ENCODE assay signal across 8 cellular contexts in genomic region chr10:112314822-112315474, GRCh38. TPM values are rescaled to one million over a fixed set of nuclear protein-coding genes. Genes with fewer than 3 reads are reported as not detected.
DNase-seq lines count a peak whose midpoint lies in the region; ATAC-seq, FAIRE-seq and TF ChIP-seq lines count a peak whose summit lies in the region.

No MANE protein-coding gene starts in this region.

- H3K36me3 ChIP-seq in KMS-11 (ENCODE audit: insufficient read depth) (no peaks in the 10 kb centered on the region), SK-N-SH (replicated peaks in 1 of 2; ENCODE audit: control insufficient read depth in 1 of 2, insufficient read depth in 2 of 2, low read length in 1 of 2) (no peaks in the 10 kb centered on the region), prostate gland (no peaks in the 10 kb centered on the region)

- H3K79me2 ChIP-seq in KMS-11 (ENCODE audit: insufficient read depth, low read depth) (no peaks in the 10 kb centered on the region), SK-N-SH (ENCODE audit: insufficient read depth) (no peaks in the 10 kb centered on the region)

- TF ChIP-seq RAD21 in SK-N-SH (IDR thresholded peaks at IDR 0.05; ENCODE audit: low read length), result peak; percentile 97

- no peaks in the 10 kb centered on the region for H3K36me3 Mint-ChIP-seq in activated naive CD4-positive, alpha-beta T cell treated with anti-CD3 and anti-CD28 coated beads, Interleukin-2, amount 50 U/mL, for 72 hours

- H3K9ac ChIP-seq in KMS-11 (no peak overlapping the region), SK-N-SH (no peak overlapping the region)

- CTCF ChIA-PET in SK-N-SH (lab: Yijun Ruan, JAX), result interaction anchor here (0.6 to 8.0 kb wide), 29 partner anchors 9 to 1239 kb away, joined by 3 to 125 read pairs (median 4); partner anchors contain the start of genes ADRA2A, VTI1A and ZDHHC6

- no peaks in the 10 kb centered on the region for H3K9me3 Mint-ChIP-seq in activated naive CD4-positive, alpha-beta T cell treated with anti-CD3 and anti-CD28 coated beads, Interleukin-2, amount 50 U/mL, for 72 hours

- H3K9me2 ChIP-seq in SK-N-SH, result no peaks in the 10 kb centered on the region

- no peaks in the 10 kb centered on the region for H3K27me3 ChIP-seq in KMS-11 (ENCODE audit: insufficient read depth, low read depth)
- no peaks in the 10 kb centered on the region for H3K27me3 ChIP-seq in SK-N-SH (ENCODE audit: insufficient read depth)
- no peaks in the 10 kb centered on the region for H3K27me3 ChIP-seq in prostate gland (replicated peaks; ENCODE audit: insufficient read depth)

- FAIRE-seq in D721Med (lab: Jason Lieb, UNC) (no peak), urothelium cell line (lab: Jason Lieb, UNC) (no peak)

- intact Hi-C loops in Right ventricle myocardium superior (cut with DNase I) (loop anchor here (10.0 kb wide), 2 partner anchors 120 to 560 kb away; no protein-coding TSS in a partner anchor), prostate gland (cut with DNase I) (loop anchor here (10.0 kb wide), 1 partner anchor 130 kb away; the partner anchor contains the start of gene GPAM)

- TF ChIP-seq EP300 in SK-N-SH (IDR thresholded peaks at IDR 0.05; ENCODE audit: borderline replicate concordance in 1 of 2, low read depth in 1 of 2, low read length in 1 of 2), result no peak

- no peak overlapping the region for H2AFZ ChIP-seq in KMS-11 (ENCODE audit: low read depth)
- H2AFZ ChIP-seq in SK-N-SH (ENCODE audit: low read depth), result no peak overlapping the region

- H3K4me1 ChIP-seq in KMS-11 (ENCODE audit: low read depth, poor library complexity, severe bottlenecking), result no peaks in the 10 kb centered on the region
- H3K4me1 ChIP-seq in SK-N-SH (ENCODE audit: control insufficient read depth in 1 of 2, insufficient read depth in 2 of 2, low read depth in 1 of 2, low read length in 1 of 2), result peaks cover 0 to 3% of the 10 kb centered on the region in 2 experiments; a peak in 1 of 4 replicates
- H3K4me1 ChIP-seq in prostate gland (replicated peaks), result no peaks in the 10 kb centered on the region

- POLR2A ChIA-PET in SK-N-SH (lab: Yijun Ruan, JAX), result no interaction called here

- no peaks in the 10 kb centered on the region for H3F3A ChIP-seq in SK-N-SH (replicated peaks; ENCODE audit: insufficient read depth)

- TF ChIP-seq POLR2A in prostate gland (IDR thresholded peaks at IDR 0.05), result no peak

- 33% methylated on average over 10 of the region's 10 CpGs for WGBS in SK-N-SH (ENCODE audit: low lambda C conversion rate)
- 24% methylated on average over 10 of the region's 10 CpGs for WGBS in prostate gland

- H4K20me1 ChIP-seq in KMS-11 (ENCODE audit: insufficient read depth) (no peaks in the 10 kb centered on the region), SK-N-SH (ENCODE audit: insufficient read depth) (no peaks in the 10 kb centered on the region)

- H3K9me3 ChIP-seq in SK-N-SH (no peaks in the 10 kb centered on the region), prostate gland (no peaks in the 10 kb centered on the region)

- peak; percentile 80 for ATAC-seq in GM21423 (IDR thresholded peaks at IDR 0.05; ENCODE audit: unreplicated experiment)
- ATAC-seq in activated naive CD4-positive, alpha-beta T cell treated with anti-CD3 and anti-CD28 coated beads, Interleukin-2, amount 50 U/mL, for 72 hours, result peak; percentile 79 to 85
- ATAC-seq in Right ventricle myocardium superior (ENCODE audit: poor library complexity), result peak; percentile 94

- H3K4me3 ChIP-seq in KMS-11 (IDR thresholded peaks at IDR 0.05; ENCODE audit: insufficient read depth, low read depth, low read length) (no peak overlapping the region), SK-N-SH (ENCODE audit: low read depth in 2 of 2, low read length in 1 of 2) (no peak overlapping the region; a peak in 1 of 4 replicates), prostate gland (no peak overlapping the region)

- H3K27ac ChIP-seq in KMS-11 (no peak overlapping the region), SK-N-SH (ENCODE audit: low read depth in 2 of 2, low read length in 1 of 2) (no peak overlapping the region), prostate gland (no peak overlapping the region)

- H3K27ac Mint-ChIP-seq in activated naive CD4-positive, alpha-beta T cell treated with anti-CD3 and anti-CD28 coated beads, Interleukin-2, amount 50 U/mL, for 72 hours, result no peak overlapping the region

- DNase-seq in D721Med (ENCODE audit: insufficient read length, low spot score) (no peak), SK-N-SH (peak; percentile 76), Right ventricle myocardium superior (peak; percentile 81), prostate gland (ENCODE audit: low spot score) (peak; percentile 83), urothelium cell line (ENCODE audit: low spot score) (peak; percentile 64)
- DNase-seq in activated naive CD4-positive, alpha-beta T cell treated with anti-CD3 and anti-CD28 coated beads, Interleukin-2, amount 50 U/mL, for 72 hours (ENCODE audit: low spot score in 2 of 2), result peak; percentile 62 to 82

- H3K4me2 ChIP-seq in KMS-11 (no peak overlapping the region), SK-N-SH (no peak overlapping the region)

- TF ChIP-seq CTCF in D721Med (IDR thresholded peaks at IDR 0.05; ENCODE audit: insufficient read depth, missing control alignments) (peak; percentile 90), KMS-11 (conservative IDR thresholded peaks at IDR 0.05; ENCODE audit: low read depth, low read length) (peak; percentile 91), SK-N-SH (IDR thresholded peaks at IDR 0.05) (peak; percentile 95), prostate gland (IDR thresholded peaks at IDR 0.05) (peak; percentile 73 to 85 (median 76))

TF ChIP-seq in SK-N-SH, 30 proteins besides CTCF, POLR2A, EP300 and RAD21:
- no peak for TF ChIP-seq FOSL2 (IDR thresholded peaks at IDR 0.05; ENCODE audit: borderline replicate concordance, low read depth)
- TF ChIP-seq SMC3 (IDR thresholded peaks at IDR 0.05; ENCODE audit: low read depth, low read length), result peak; percentile 84
- TF ChIP-seq JUND (IDR thresholded peaks at IDR 0.05), result no peak
- no peak for TF ChIP-seq YY1 (IDR thresholded peaks at IDR 0.05; ENCODE audit: low read depth)
- TF ChIP-seq ZBTB33 (IDR thresholded peaks at IDR 0.05; ENCODE audit: borderline replicate concordance, low read depth), result no peak

RNA-seq across cellular contexts. Expression of gene TECTB, which starts 31.7 kb away (rescaled TPM):
- not detected in 2 replicates for polyA plus RNA-seq in SK-N-SH (2012; rRNA removed)
- not detected in 2 replicates for polyA plus RNA-seq in SK-N-SH (2012; cell fraction: cytosol; rRNA removed)
- polyA plus RNA-seq in SK-N-SH (2012; cell fraction: nucleus; rRNA removed), result not detected in 2 replicates
- not detected for total RNA-seq in activated naive CD4-positive, alpha-beta T cell treated with anti-CD3 and anti-CD28 coated beads, Interleukin-2, amount 50 U/mL, for 72 hours
- total RNA-seq in Right ventricle myocardium superior, result not detected
- total RNA-seq in prostate gland, result not detected

RNA-seq across cellular contexts. Expression of gene ACSL5, which starts 59.0 kb away (rescaled TPM):
- polyA plus RNA-seq in SK-N-SH (2012; rRNA removed), result 0.08 and 0.10 TPM in 2 replicates
- 0.06 and 0.17 TPM in 2 replicates for polyA plus RNA-seq in SK-N-SH (2012; cell fraction: cytosol; rRNA removed)
- polyA plus RNA-seq in SK-N-SH (2012; cell fraction: nucleus; rRNA removed), result 0.13 and 0.35 TPM in 2 replicates
- total RNA-seq in activated naive CD4-positive, alpha-beta T cell treated with anti-CD3 and anti-CD28 coated beads, Interleukin-2, amount 50 U/mL, for 72 hours, result 10 to 100 TPM; 29.4 to 49.5 TPM
- total RNA-seq in Right ventricle myocardium superior (6.0 TPM), prostate gland (10 to 100 TPM; 14.5 to 19.7 TPM)
